In genomic region chr2:197163755-197164753, GRCh38 we compare ENCODE assay signal across 12 cellular contexts.
DNase-seq lines count a peak whose midpoint lies in the region; ATAC-seq, FAIRE-seq and TF ChIP-seq lines count a peak whose summit lies in the region.
"Had no signal": no experiment of that assay in that cellular context is flagged by ENCODE, and none has a peak within 500 bp of the region (broad histone marks: within the 10 kb centered on the region; RNA-seq: fewer than 3 reads in every experiment).

No MANE protein-coding gene starts in this region.

- peak overlapping the region; percentile 51 for H3K4me2 ChIP-seq in mesenchymal stem cell (ENCODE audit: low read length, poor library complexity, severe bottlenecking)

- H3K36me3 ChIP-seq in mesenchymal stem cell (ENCODE audit: control insufficient read depth in 1 of 2, insufficient read depth in 2 of 2, low read depth in 1 of 2, low read length in 2 of 2) (no peaks in the 10 kb centered on the region), suprapubic skin (no peaks in the 10 kb centered on the region)
- H3K36me3 ChIP-seq: cardiac muscle cell had no signal

- TF ChIP-seq EP300 in suprapubic skin (IDR thresholded peaks at IDR 0.05) = no peak

- peak overlapping the region; percentile 91 for H2BK15ac ChIP-seq in mesenchymal stem cell (ENCODE audit: low read depth, poor library complexity, severe bottlenecking)

- H3K9ac ChIP-seq in mesenchymal stem cell (ENCODE audit: low read length) = peak overlapping the region; percentile 30

- H3K27ac ChIP-seq in mesenchymal stem cell (ENCODE audit: low read length, poor library complexity, severe bottlenecking) = no peak overlapping the region
- H3K27ac ChIP-seq in suprapubic skin = no peak overlapping the region
- H3K27ac ChIP-seq: 22Rv1, cardiac muscle cell had no signal

- peak overlapping the region; percentile 92 for H4K8ac ChIP-seq in mesenchymal stem cell (ENCODE audit: low read length)

- peak overlapping the region; percentile 35 for H2BK120ac ChIP-seq in mesenchymal stem cell (ENCODE audit: low read depth, low read length)

- 43% methylated on average over 53 of the region's 54 CpGs for WGBS in mesenchymal stem cell
- 62% methylated on average over 47 of the region's 54 CpGs for WGBS in suprapubic skin

- H3K36me3 Mint-ChIP-seq in endothelial cell (ENCODE audit: low read depth, unreplicated experiment) = peaks cover 5% of the 10 kb centered on the region

- H3K4me3 ChIP-seq in mesenchymal stem cell (ENCODE audit: insufficient read depth in 1 of 2, low read depth in 1 of 2, low read length in 2 of 2) (peak overlapping the region; percentile 18 to 35), suprapubic skin (peak overlapping the region; percentile 2)
- H3K4me3 ChIP-seq: cardiac muscle cell had no signal

- H4K91ac ChIP-seq in mesenchymal stem cell (ENCODE audit: low read length) = peak overlapping the region; percentile 57

- H3K23ac ChIP-seq in mesenchymal stem cell (ENCODE audit: low read length in 2 of 2) = no peak overlapping the region

- no peaks in the 10 kb centered on the region for H3K9me3 Mint-ChIP-seq in endothelial cell (ENCODE audit: unreplicated experiment)

- peak overlapping the region; percentile 48 to 64 for H3K18ac ChIP-seq in mesenchymal stem cell (ENCODE audit: low read depth in 1 of 2, low read length in 2 of 2)

- H3K4ac ChIP-seq in mesenchymal stem cell (ENCODE audit: low read depth in 1 of 2, low read length in 2 of 2) = peak overlapping the region; percentile 48 to 78

- no peak for ATAC-seq in HG02840 (IDR thresholded peaks at IDR 0.05; ENCODE audit: low FRiP score, unreplicated experiment)
- ATAC-seq: activated CD4-positive, CD25-positive, alpha-beta regulatory T cell treated with anti-CD3 and anti-CD28 coated beads, Interleukin-2, amount 50 U/mL, for 24 hours had no signal

- no peaks in the 10 kb centered on the region for H3K27me3 ChIP-seq in mesenchymal stem cell (ENCODE audit: control insufficient read depth in 1 of 2, insufficient read depth in 1 of 2, low read length in 2 of 2)
- no peaks in the 10 kb centered on the region for H3K27me3 ChIP-seq in suprapubic skin
- H3K27me3 ChIP-seq: cardiac muscle cell had no signal

- H3K14ac ChIP-seq in mesenchymal stem cell (ENCODE audit: low read length in 2 of 2) = no peak overlapping the region

- peaks cover 6% of the 10 kb centered on the region for H3K27me3 Mint-ChIP-seq in endothelial cell (ENCODE audit: unreplicated experiment)

- in situ Hi-C loops in GM13976 (cut with MboI; ENCODE audit: low sequenced_read_pairs, unreplicated experiment) = no loop called here

- peaks cover 17% of the 10 kb centered on the region for H3K4me1 Mint-ChIP-seq in endothelial cell (ENCODE audit: unreplicated experiment)

- no peak overlapping the region for H2AK5ac ChIP-seq in mesenchymal stem cell (ENCODE audit: low read length, severe bottlenecking)

- peaks cover 3% of the 10 kb centered on the region for H3K4me1 ChIP-seq in mesenchymal stem cell (ENCODE audit: control insufficient read depth, insufficient read depth, low read depth, low read length)
- peaks cover 3% of the 10 kb centered on the region for H3K4me1 ChIP-seq in suprapubic skin

- no peak overlapping the region for H2BK5ac ChIP-seq in mesenchymal stem cell (ENCODE audit: low read depth, low read length, poor library complexity, severe bottlenecking)

- peak overlapping the region; percentile 63 for H3K4me3 Mint-ChIP-seq in endothelial cell (ENCODE audit: unreplicated experiment)

- FAIRE-seq in RCC 7860 (lab: Jason Lieb, UNC) = no peak

- H3K79me1 ChIP-seq in mesenchymal stem cell (replicated peaks; ENCODE audit: low read length, poor library complexity, severe bottlenecking) = peaks cover 2% of the 10 kb centered on the region

- H2BK12ac ChIP-seq in mesenchymal stem cell (ENCODE audit: low read length in 2 of 2) = no peak overlapping the region

- TF ChIP-seq CTCF in endothelial cell (IDR thresholded peaks at IDR 0.05; ENCODE audit: unreplicated experiment) = no peak
- TF ChIP-seq CTCF in suprapubic skin (IDR thresholded peaks at IDR 0.05) = no peak
- no peak for TF ChIP-seq CTCF in GM13976 (IDR thresholded peaks at IDR 0.05; ENCODE audit: borderline replicate concordance, control extremely low read depth, extremely low read depth, insufficient read depth, missing control alignments)

- no peak overlapping the region for H3K27ac Mint-ChIP-seq in endothelial cell (ENCODE audit: unreplicated experiment)

- H2AFZ ChIP-seq in mesenchymal stem cell (ENCODE audit: low read depth, low read length) = peak overlapping the region; percentile 36

- TF ChIP-seq POLR2A in suprapubic skin (IDR thresholded peaks at IDR 0.05) = no peak

- H3K9me3 ChIP-seq in mesenchymal stem cell (ENCODE audit: control insufficient read depth, low read length) = no peaks in the 10 kb centered on the region
- no peaks in the 10 kb centered on the region for H3K9me3 ChIP-seq in suprapubic skin

- peak; percentile 5 for DNase-seq in DMS53 (lab: John Stamatoyannopoulos, UW)
- DNase-seq in DMS53 treated with DMSO at 0.1 percent for 48 hours (lab: John Stamatoyannopoulos, UW; ENCODE audit: unreplicated experiment) = no peak
- DNase-seq in endothelial cell (ENCODE audit: low spot score) = peak; percentile 32
- DNase-seq in mesenchymal stem cell = no peak
- no peak for DNase-seq in suprapubic skin (ENCODE audit: low spot score in 2 of 2)
- no peak for DNase-seq in GM13976 (ENCODE audit: low spot score)
- DNase-seq in RCC 7860 (ENCODE audit: low spot score) = no peak
- DNase-seq: OCI-M1 had no signal

Comparison
In these comparisons a context has a peak if more than half of its experiments do, and no peak if none do; other contexts are left out.
1. DNase-seq: peak in DMS53 (single experiment) and endothelial cell (single experiment); none in DMS53 treated with DMSO at 0.1 percent for 48 hours (single experiment), mesenchymal stem cell (single experiment), suprapubic skin (0 of 2), GM13976 (single experiment) and RCC 7860 (single experiment).